ENCODE assay signal across 8 cellular contexts in the genomic region with DNA sequence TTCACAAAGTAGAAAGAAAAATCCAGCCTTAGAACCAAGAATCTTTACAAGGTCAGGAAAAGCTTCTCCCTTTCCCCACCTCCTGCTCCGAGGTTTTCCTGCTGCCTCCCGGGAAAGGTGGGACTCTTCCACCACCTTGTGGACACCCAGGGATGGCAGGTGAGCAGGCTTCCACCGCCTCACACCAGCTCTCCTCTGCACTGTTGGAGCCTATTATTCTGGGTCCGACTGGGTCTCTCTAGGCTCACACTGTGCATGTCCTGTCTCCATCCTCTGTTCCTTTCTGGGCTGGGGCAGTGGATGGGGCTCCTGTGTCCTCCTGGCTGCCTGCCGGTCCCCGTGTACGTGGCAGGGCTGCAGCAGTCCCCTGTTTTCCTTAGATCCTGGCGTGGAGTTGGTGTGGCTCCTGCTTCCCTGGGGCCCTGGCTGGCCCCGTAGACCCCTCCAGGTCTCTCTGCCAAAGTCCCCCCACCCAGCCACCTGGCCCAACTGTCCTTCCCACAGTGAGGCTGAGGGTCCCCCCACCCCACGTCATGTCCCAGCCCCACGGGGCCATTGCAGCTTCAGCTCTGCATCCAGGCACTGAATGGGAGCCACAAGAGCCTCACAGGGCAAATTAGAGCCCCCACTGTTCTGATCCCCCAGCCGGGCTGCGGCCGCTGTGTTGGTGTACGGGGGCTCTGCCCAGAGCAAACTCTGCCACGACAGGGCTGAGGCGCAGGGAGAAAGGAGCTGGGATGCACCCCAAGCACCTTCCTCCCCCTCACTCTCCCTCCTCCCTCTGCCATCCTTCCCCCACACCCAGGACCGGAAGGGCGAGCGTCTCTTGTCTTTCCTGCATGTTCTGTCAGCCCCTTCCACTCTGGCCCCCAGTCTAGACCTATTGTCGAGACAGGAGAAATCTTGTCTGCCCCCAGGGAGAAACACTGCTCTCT. TPM values are rescaled to one million over a fixed set of nuclear protein-coding genes. Genes with fewer than 3 reads are reported as not detected.
DNase-seq lines count a peak whose midpoint lies in the region; ATAC-seq, FAIRE-seq and TF ChIP-seq lines count a peak whose summit lies in the region.

No MANE protein-coding gene starts in this region.

- peak overlapping the region; percentile 51 for H2AK9ac ChIP-seq in IMR-90 (replicated peaks; ENCODE audit: low read depth, low read length, poor library complexity)

- DNase-seq in D721Med (ENCODE audit: insufficient read length, low spot score) (peak; percentile 55), IMR-90 (peak; percentile 77), RKO (ENCODE audit: low spot score) (peak; percentile 61), glomerular visceral epithelial cell (ENCODE audit: extremely low spot score) (peak; percentile 79), pons (ENCODE audit: low spot score) (peak; percentile 61), NOMO-1 treated with DMSO at 0.1 percent for 48 hours (lab: John Stamatoyannopoulos, UW; ENCODE audit: unreplicated experiment) (no peak)
- peak; percentile 37 for DNase-seq in activated naive CD4-positive, alpha-beta T cell treated with anti-CD3 and anti-CD28 coated beads, Interleukin-2, amount 50 U/mL, for 16 hours

- no peak overlapping the region; the same call in 1 of the 2 replicates for H3K27ac ChIP-seq in IMR-90 (ENCODE audit: insufficient read depth, low read length)

- H3K23ac ChIP-seq in IMR-90 (ENCODE audit: low read depth, low read length) = no peak overlapping the region; the same call in 1 of the 2 replicates

- dilution Hi-C loops in IMR-90 (cut with HindIII; ENCODE audit: low sequenced_read_pairs, unreplicated experiment) = loop anchor here (25.0 kb wide), 1 partner anchor 302 kb away; no protein-coding TSS in a partner anchor

- H3K4me1 ChIP-seq in IMR-90 (ENCODE audit: control insufficient read depth, insufficient read depth, low read length) = peaks cover 10% of the 10 kb centered on the region

- H4K8ac ChIP-seq in IMR-90 (ENCODE audit: low read depth in 2 of 2, low read length in 2 of 2) = peak overlapping the region; percentile 50 to 71; a peak in 3 of 4 replicates

- peak overlapping the region; percentile 32; the same call in 1 of the 2 replicates for H3K9ac ChIP-seq in IMR-90 (ENCODE audit: low read depth, low read length)

- BruUV-seq in IMR-90 (replicated peaks; lab: Mats Ljungman, UMichigan) = no TSS peak

- no peaks in the 10 kb centered on the region for H3K27me3 ChIP-seq in IMR-90 (ENCODE audit: control insufficient read depth, insufficient read depth, low read length)

- 0 out of 2 replicates have a peak overlapping the region, but pooled peaks have one; percentile 48 for H4K5ac ChIP-seq in IMR-90 (ENCODE audit: low read depth, low read length)

- no peak for FAIRE-seq in D721Med (lab: Jason Lieb, UNC)

- intact Hi-C loops in IMR-90 (cut with micrococcal nuclease) = loop anchor here (1.0 to 10.0 kb wide), 7 partner anchors 178 to 650 kb away; no protein-coding TSS in a partner anchor

- ATAC-seq in IMR-90 (ENCODE audit: low read depth) = peak; percentile 86
- no peak for ATAC-seq in HG03378 (IDR thresholded peaks at IDR 0.05; ENCODE audit: unreplicated experiment)

- H4K91ac ChIP-seq in IMR-90 (ENCODE audit: insufficient read depth, low read depth, low read length) = peak overlapping the region; percentile 92

- no peak overlapping the region; the same call in 1 of the 2 replicates for H3K18ac ChIP-seq in IMR-90 (ENCODE audit: low read depth, low read length)

- H3K9me3 ChIP-seq in IMR-90 (ENCODE audit: control insufficient read depth, insufficient read depth, low read length) = peaks cover 2% of the 10 kb centered on the region; the same call in 1 of the 2 replicates

- H2BK120ac ChIP-seq in IMR-90 (ENCODE audit: low read depth, low read length) = peak overlapping the region; percentile 81

- in situ Hi-C loops in IMR-90 (cut with MboI; ENCODE audit: low sequenced_read_pairs) = loop anchor here (5.0 to 25.0 kb wide), 3 partner anchors 297 to 652 kb away; no protein-coding TSS in a partner anchor

- no peak overlapping the region for H3K4me2 ChIP-seq in IMR-90 (ENCODE audit: low read depth, low read length)

- H3K36me3 ChIP-seq in IMR-90 (ENCODE audit: control insufficient read depth, insufficient read depth, low read length) = no peaks in the 10 kb centered on the region

- peak overlapping the region; percentile 52; the same call in 1 of the 2 replicates for H2BK20ac ChIP-seq in IMR-90 (ENCODE audit: low read depth, low read length)

- peak; percentile 70 for TF ChIP-seq POLR2A in IMR-90 (IDR thresholded peaks at IDR 0.05; ENCODE audit: low read depth, low read length)

- H2BK5ac ChIP-seq in IMR-90 (ENCODE audit: low read depth, low read length, poor library complexity, severe bottlenecking) = no peak overlapping the region

- CTCF ChIA-PET in IMR-90 (lab: Yijun Ruan, JAX) = interaction anchor here (0.6 to 3.6 kb wide), 15 partner anchors 12 to 437 kb away, joined by 3 to 27 read pairs (median 4); partner anchors contain the start of gene ERRFI1

- H2AFZ ChIP-seq in IMR-90 (replicated peaks; ENCODE audit: low read length, poor library complexity) = peak overlapping the region; percentile 52

- peaks cover 4% of the 10 kb centered on the region; the same call in 1 of the 2 replicates for H3K9me1 ChIP-seq in IMR-90 (ENCODE audit: insufficient read depth, low read length)

- WGBS in IMR-90 (ENCODE audit: extremely low coverage in 2 of 2, insufficient read length in 1 of 2), 2 experiments = 50% methylated on average over 4 of the region's 21 CpGs; no CpG with 5 or more reads in 1 of the 2 experiments

- TF ChIP-seq RAD21 in IMR-90 (IDR thresholded peaks at IDR 0.05; ENCODE audit: low read length) = peak; percentile 100

- H3K79me1 ChIP-seq in IMR-90 (ENCODE audit: low read depth in 1 of 2, low read length in 2 of 2) = peaks cover 6 to 8% of the 10 kb centered on the region in 2 experiments; a peak in 2 of 4 replicates

- H4K20me1 ChIP-seq in IMR-90 (ENCODE audit: insufficient read depth, low read length) = no peaks in the 10 kb centered on the region; the same call in 1 of the 2 replicates

- POLR2A ChIA-PET in IMR-90 (lab: Charles Lee; ENCODE audit: unreplicated experiment) = interaction anchor here (0.9 kb wide), 1 partner anchor 288 kb away, joined by 5 read pairs; the partner anchor contains the start of gene ERRFI1

- no peak overlapping the region for H3K56ac ChIP-seq in IMR-90 (ENCODE audit: extremely low read depth, insufficient read depth, low read length)

- peak overlapping the region; percentile 76 for H2BK15ac ChIP-seq in IMR-90 (ENCODE audit: low read depth, low read length)

- peak overlapping the region; percentile 78 for H2AK5ac ChIP-seq in IMR-90 (ENCODE audit: low read depth, low read length)

- TF ChIP-seq CTCF in D721Med (IDR thresholded peaks at IDR 0.05; ENCODE audit: insufficient read depth, missing control alignments) (peak; percentile 85), IMR-90 (conservative IDR thresholded peaks at IDR 0.05; ENCODE audit: low read depth, low read length) (peak; percentile 98)

- peak overlapping the region; percentile 80 for H3K4ac ChIP-seq in IMR-90 (ENCODE audit: low read depth, low read length)

- H3K14ac ChIP-seq in IMR-90 (replicated peaks; ENCODE audit: low read depth, low read length) = 0 out of 2 replicates have a peak overlapping the region, but pooled peaks have one; percentile 32

- H3K4me3 ChIP-seq in IMR-90 (ENCODE audit: insufficient read depth, low read depth, low read length) = no peak overlapping the region

TF ChIP-seq in IMR-90, 13 proteins besides CTCF, POLR2A, EP300 and RAD21:
- TF ChIP-seq CEBPB (IDR thresholded peaks at IDR 0.05; ENCODE audit: low read depth, low read length) (no peak), CHD1 (IDR thresholded peaks at IDR 0.05; ENCODE audit: low read depth, low read length) (peak; percentile 60; the same call in 1 of the 2 replicates), FOS (IDR thresholded peaks at IDR 0.05; ENCODE audit: low read depth, low read length) (0 out of 2 replicates have a peak, but pooled peaks have one; percentile 8), SMC3 (IDR thresholded peaks at IDR 0.05; ENCODE audit: low read depth, low read length) (peak; percentile 100), MAZ (IDR thresholded peaks at IDR 0.05; ENCODE audit: borderline replicate concordance, low read depth, low read length) (peak; percentile 50; the same call in 1 of the 2 replicates)

RNA-seq across cellular contexts. Expression of gene SLC45A1, which starts 3.3 kb away (rescaled TPM):
- 0.72 and 0.83 TPM in 2 replicates for total RNA-seq in IMR-90 (2012; rRNA removed)
- 3.1 and 3.9 TPM in 2 replicates for polyA plus RNA-seq in IMR-90 (2012; rRNA removed)
- 3.4 and 7.6 TPM in 2 replicates for polyA plus RNA-seq in IMR-90 (2012; cell fraction: cytosol; rRNA removed)
- polyA plus RNA-seq in IMR-90 (2012; cell fraction: nucleus; rRNA removed; ENCODE audit: low replicate concordance) = 2.9 and 7.4 TPM in 2 replicates
